ENCODE assay signal across 18 cellular contexts in the genomic region with DNA sequence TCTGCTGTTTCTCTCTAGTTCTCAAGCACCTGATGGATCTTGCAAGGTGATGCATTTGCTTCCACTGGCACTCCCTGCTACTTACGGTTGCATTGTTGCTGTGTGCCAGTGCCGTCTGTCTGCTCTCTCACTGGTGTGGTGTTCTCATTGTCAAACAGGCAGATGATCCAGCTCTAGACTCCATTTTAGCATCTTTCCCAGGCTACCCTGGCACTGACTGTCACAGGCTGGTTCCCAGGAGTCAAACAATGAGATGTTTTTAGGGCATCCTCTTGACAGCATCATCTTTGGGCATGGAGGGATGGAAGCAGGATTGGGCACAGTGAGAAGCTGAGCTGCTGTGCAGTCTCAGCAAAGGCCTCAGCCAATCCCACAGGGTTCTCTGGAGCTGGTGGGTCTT. TPM values are rescaled to one million over a fixed set of nuclear protein-coding genes. Genes with fewer than 3 reads are reported as not detected.
DNase-seq lines count a peak whose midpoint lies in the region; ATAC-seq and TF ChIP-seq lines count a peak whose summit lies in the region.
"Had no signal": no experiment of that assay in that cellular context is flagged by ENCODE, and none has a peak within 500 bp of the region (broad histone marks: within the 10 kb centered on the region; RNA-seq: fewer than 3 reads in every experiment).

No MANE protein-coding gene starts in this region.

- intact Hi-C loops in left lung (cut with DNase I), result no loop called here

- H3K27me3 ChIP-seq in CD4-positive, CD25-positive, alpha-beta regulatory T cell (ENCODE audit: control insufficient read depth, insufficient read depth, low read length), result no peaks in the 10 kb centered on the region
- no peaks in the 10 kb centered on the region for H3K27me3 ChIP-seq in left lung

- no peaks in the 10 kb centered on the region for H3K9me3 ChIP-seq in CD4-positive, CD25-positive, alpha-beta regulatory T cell (ENCODE audit: control insufficient read depth in 2 of 2, low read length in 2 of 2)
- H3K9me3 ChIP-seq in left lung, result no peaks in the 10 kb centered on the region

- DNase-seq in CD4-positive, CD25-positive, alpha-beta regulatory T cell, result no peak
- DNase-seq in anterior cingulate cortex (lab: John Stamatoyannopoulos, UW) (peak in 34 of 58 donors; percentile 13 to 84 (median 46)), left lung (no peak), putamen (ENCODE audit: low spot score) (peak; percentile 87), NCI-H2107 treated with DMSO at 0.1 percent for 48 hours (lab: John Stamatoyannopoulos, UW; ENCODE audit: unreplicated experiment) (no peak), HPDE6-E6E7 (ENCODE audit: extremely low spot score) (no peak)
- DNase-seq in stimulated activated CD4-positive, alpha-beta T cell treated with anti-CD3 and anti-CD28 coated beads, Interleukin-15, amount 100 ng/mL, for 24 hours, result no peak
- no peak for DNase-seq in activated CD4-positive, alpha-beta memory T cell treated with anti-CD3 and anti-CD28 coated beads, Interleukin-2, amount 10 ng/mL, durations not matched to agents 7 days and 5 days
- DNase-seq: DND-41; GDM1; GOT3; KBM-7; NCI-H1436 treated with DMSO at 0.1 percent for 48 hours; NCI-H2081; NCI-H2227 treated with DMSO at 0.1 percent for 48 hours; NCI-H526 treated with DMSO at 0.1 percent for 48 hours; NK-92 treated with Interleukin-12 subunit alpha and Interleukin-12 subunit beta, amount 100 ng/mL, for 24 hours; OCI-M1 had no signal

- peaks cover 50% of the 10 kb centered on the region for H3K36me3 Mint-ChIP-seq in CD4-positive, CD25-positive, alpha-beta regulatory T cell
- peaks cover 74% of the 10 kb centered on the region for H3K36me3 Mint-ChIP-seq in activated CD4-positive, alpha-beta memory T cell treated with anti-CD3 and anti-CD28 coated beads, Interleukin-2, amount 10 ng/mL, durations not matched to agents 7 days and 5 days (ENCODE audit: low read depth)

- H3K4me1 ChIP-seq in CD4-positive, CD25-positive, alpha-beta regulatory T cell (ENCODE audit: control insufficient read depth, insufficient read depth, low read length, poor library complexity, severe bottlenecking), result peaks cover 19% of the 10 kb centered on the region
- H3K4me1 ChIP-seq in left lung, result peaks cover 23 to 77% of the 10 kb centered on the region in 2 donors

- no peak overlapping the region for H3K4me3 ChIP-seq in CD4-positive, CD25-positive, alpha-beta regulatory T cell (ENCODE audit: low read depth, low read length)
- H3K4me3 ChIP-seq in left lung, result no peak overlapping the region

- H3K9me3 Mint-ChIP-seq in CD4-positive, CD25-positive, alpha-beta regulatory T cell, result no peaks in the 10 kb centered on the region
- no peaks in the 10 kb centered on the region for H3K9me3 Mint-ChIP-seq in activated CD4-positive, alpha-beta memory T cell treated with anti-CD3 and anti-CD28 coated beads, Interleukin-2, amount 10 ng/mL, durations not matched to agents 7 days and 5 days

- peaks cover 17 to 53% (median 33%) of the 10 kb centered on the region in 4 donors for H3K4me1 Mint-ChIP-seq in CD4-positive, CD25-positive, alpha-beta regulatory T cell
- peaks cover 31% of the 10 kb centered on the region for H3K4me1 Mint-ChIP-seq in activated CD4-positive, alpha-beta memory T cell treated with anti-CD3 and anti-CD28 coated beads, Interleukin-2, amount 10 ng/mL, durations not matched to agents 7 days and 5 days

- H3K27ac ChIP-seq in CD4-positive, CD25-positive, alpha-beta regulatory T cell (ENCODE audit: insufficient read depth, low read length, poor library complexity, severe bottlenecking), result no peak overlapping the region
- H3K27ac ChIP-seq in left lung, result peak overlapping the region; percentile 51 to 64

- no peak overlapping the region for H3K4me3 Mint-ChIP-seq in CD4-positive, CD25-positive, alpha-beta regulatory T cell
- H3K4me3 Mint-ChIP-seq in activated CD4-positive, alpha-beta memory T cell treated with anti-CD3 and anti-CD28 coated beads, Interleukin-2, amount 10 ng/mL, durations not matched to agents 7 days and 5 days, result no peak overlapping the region

- H3K27me3 Mint-ChIP-seq in CD4-positive, CD25-positive, alpha-beta regulatory T cell, result no peaks in the 10 kb centered on the region
- H3K27me3 Mint-ChIP-seq in activated CD4-positive, alpha-beta memory T cell treated with anti-CD3 and anti-CD28 coated beads, Interleukin-2, amount 10 ng/mL, durations not matched to agents 7 days and 5 days, result no peaks in the 10 kb centered on the region

- TF ChIP-seq CTCF in left lung (IDR thresholded peaks at IDR 0.05), result no peak

- POLR2A ChIA-PET in activated CD4-positive, alpha-beta memory T cell treated with anti-CD3 and anti-CD28 coated beads, Interleukin-2, amount 10 ng/mL, durations not matched to agents 7 days and 5 days (lab: Charles Lee), result no interaction called here

- ATAC-seq in CD4-positive, CD25-positive, alpha-beta regulatory T cell (ENCODE audit: low read depth in 2 of 2), result no peak
- no peak for ATAC-seq in left lung

- CTCF ChIA-PET in activated CD4-positive, alpha-beta memory T cell treated with anti-CD3 and anti-CD28 coated beads, Interleukin-2, amount 10 ng/mL, durations not matched to agents 7 days and 5 days (lab: Charles Lee), result interaction anchor here (1.3 to 2.2 kb wide), 3 partner anchors 9 to 24 kb away, joined by 4 to 7 read pairs (median 4); no protein-coding TSS in a partner anchor

- peak overlapping the region in 2 of 3 donors; percentile 20 to 80 for H3K27ac Mint-ChIP-seq in CD4-positive, CD25-positive, alpha-beta regulatory T cell
- no peak overlapping the region for H3K27ac Mint-ChIP-seq in activated CD4-positive, alpha-beta memory T cell treated with anti-CD3 and anti-CD28 coated beads, Interleukin-2, amount 10 ng/mL, durations not matched to agents 7 days and 5 days

- H3K36me3 ChIP-seq in CD4-positive, CD25-positive, alpha-beta regulatory T cell (ENCODE audit: control insufficient read depth, insufficient read depth, low read length), result peaks cover 95% of the 10 kb centered on the region
- peaks cover 0 to 83% of the 10 kb centered on the region in 2 donors for H3K36me3 ChIP-seq in left lung

RNA-seq across cellular contexts. Expression of a gene that starts 12.9 kb away (rescaled TPM):
- total RNA-seq in CD4-positive, CD25-positive, alpha-beta regulatory T cell, result 101 TPM
- 10 to 100 TPM; 39.1 to 73.5 (median 52.9) TPM for polyA plus RNA-seq in CD4-positive, CD25-positive, alpha-beta regulatory T cell
- total RNA-seq in left lung, result 10 to 100 TPM; 75.2 to 78.2 TPM
- 10 to 100 TPM; 58.4 to 65.3 TPM for total RNA-seq in activated CD4-positive, alpha-beta memory T cell treated with anti-CD3 and anti-CD28 coated beads, Interleukin-2, amount 10 ng/mL, durations not matched to agents 7 days and 5 days

RNA-seq across cellular contexts. Expression of a gene that starts 13.0 kb away (rescaled TPM):
- 7.0 TPM for total RNA-seq in CD4-positive, CD25-positive, alpha-beta regulatory T cell
- polyA plus RNA-seq in CD4-positive, CD25-positive, alpha-beta regulatory T cell, result 10 to 100 TPM; 11.5 to 16.8 (median 15.6) TPM
- total RNA-seq in left lung, result 1 to 10 TPM; 8.4 to 9.3 TPM
- 10 to 100 TPM; 12.5 to 13.4 TPM for total RNA-seq in activated CD4-positive, alpha-beta memory T cell treated with anti-CD3 and anti-CD28 coated beads, Interleukin-2, amount 10 ng/mL, durations not matched to agents 7 days and 5 days

RNA-seq across cellular contexts. Expression of a gene that starts 30.9 kb away (rescaled TPM):
- not detected for total RNA-seq in CD4-positive, CD25-positive, alpha-beta regulatory T cell
- not detected for polyA plus RNA-seq in CD4-positive, CD25-positive, alpha-beta regulatory T cell
- total RNA-seq in left lung, result 1 to 10 TPM in 1 of 2 donors, under 1 TPM in 1; 0.82 to 4.6 TPM
- total RNA-seq in activated CD4-positive, alpha-beta memory T cell treated with anti-CD3 and anti-CD28 coated beads, Interleukin-2, amount 10 ng/mL, durations not matched to agents 7 days and 5 days, result not detected

Comparison
In these comparisons a context has a peak if more than half of its experiments do, and no peak if none do; other contexts are left out.
1. DNase-seq: peak in anterior cingulate cortex (34 of 58) and putamen (single experiment); none in CD4-positive, CD25-positive, alpha-beta regulatory T cell (0 of 3), left lung (0 of 2), stimulated activated CD4-positive, alpha-beta T cell treated with anti-CD3 and anti-CD28 coated beads, Interleukin-15, amount 100 ng/mL, for 24 hours (single experiment), activated CD4-positive, alpha-beta memory T cell treated with anti-CD3 and anti-CD28 coated beads, Interleukin-2, amount 10 ng/mL, durations not matched to agents 7 days and 5 days (single experiment), NCI-H2107 treated with DMSO at 0.1 percent for 48 hours (single experiment) and HPDE6-E6E7 (single experiment).